In genomic region chr11:26827567-26828037, GRCh38 we compare ENCODE assay signal across 1 cellular context.
TF ChIP-seq lines count a peak whose summit lies in the region.

No MANE protein-coding gene starts in this region.

TF ChIP-seq in IMR-90, 13 proteins besides CTCF, POLR2A, EP300 and RAD21 (continued from another document):
- TF ChIP-seq FOS (IDR thresholded peaks at IDR 0.05; ENCODE audit: low read depth, low read length) (no peak), MAFK (IDR thresholded peaks at IDR 0.05; ENCODE audit: low read depth, low read length) (no peak), NFE2L2 (IDR thresholded peaks at IDR 0.05; ENCODE audit: low read depth, low read length) (no peak), CEBPB (IDR thresholded peaks at IDR 0.05; ENCODE audit: low read depth, low read length) (no peak), RCOR1 (IDR thresholded peaks at IDR 0.05; ENCODE audit: insufficient replicate concordance, low read length) (no peak), MXI1 (IDR thresholded peaks at IDR 0.05; ENCODE audit: borderline replicate concordance, low read depth, low read length) (no peak), CHD1 (IDR thresholded peaks at IDR 0.05; ENCODE audit: low read depth, low read length) (no peak), SMC3 (IDR thresholded peaks at IDR 0.05; ENCODE audit: low read depth, low read length) (no peak), MAZ (IDR thresholded peaks at IDR 0.05; ENCODE audit: borderline replicate concordance, low read depth, low read length) (no peak), RFX5 (IDR thresholded peaks at IDR 0.05; ENCODE audit: low read depth, low read length) (no peak)
- TF ChIP-seq, protein P1, sequence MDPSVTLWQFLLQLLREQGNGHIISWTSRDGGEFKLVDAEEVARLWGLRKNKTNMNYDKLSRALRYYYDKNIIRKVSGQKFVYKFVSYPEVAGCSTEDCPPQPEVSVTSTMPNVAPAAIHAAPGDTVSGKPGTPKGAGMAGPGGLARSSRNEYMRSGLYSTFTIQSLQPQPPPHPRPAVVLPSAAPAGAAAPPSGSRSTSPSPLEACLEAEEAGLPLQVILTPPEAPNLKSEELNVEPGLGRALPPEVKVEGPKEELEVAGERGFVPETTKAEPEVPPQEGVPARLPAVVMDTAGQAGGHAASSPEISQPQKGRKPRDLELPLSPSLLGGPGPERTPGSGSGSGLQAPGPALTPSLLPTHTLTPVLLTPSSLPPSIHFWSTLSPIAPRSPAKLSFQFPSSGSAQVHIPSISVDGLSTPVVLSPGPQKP (IDR thresholded peaks at IDR 0.05; ENCODE audit: borderline replicate concordance, low read depth, low read length) = no peak
- TF ChIP-seq, protein P2, sequence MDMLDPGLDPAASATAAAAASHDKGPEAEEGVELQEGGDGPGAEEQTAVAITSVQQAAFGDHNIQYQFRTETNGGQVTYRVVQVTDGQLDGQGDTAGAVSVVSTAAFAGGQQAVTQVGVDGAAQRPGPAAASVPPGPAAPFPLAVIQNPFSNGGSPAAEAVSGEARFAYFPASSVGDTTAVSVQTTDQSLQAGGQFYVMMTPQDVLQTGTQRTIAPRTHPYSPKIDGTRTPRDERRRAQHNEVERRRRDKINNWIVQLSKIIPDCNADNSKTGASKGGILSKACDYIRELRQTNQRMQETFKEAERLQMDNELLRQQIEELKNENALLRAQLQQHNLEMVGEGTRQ (IDR thresholded peaks at IDR 0.05; ENCODE audit: low read depth, low read length) = no peak
TF ChIP-seq in IMR-90: peak in this region for 0.
